1 cellular context compared by ENCODE assay signal in genomic region chr9:224540-225520, GRCh38.
TF ChIP-seq lines count a peak whose summit lies in the region.

No MANE protein-coding gene starts in this region.

TF ChIP-seq in K562, 482 proteins besides CTCF, POLR2A, EP300 and RAD21 (continued from another document):
- TF ChIP-seq RBM25 (IDR thresholded peaks at IDR 0.05; ENCODE audit: low read depth, low read length, severe bottlenecking) (no peak), CBFA2T3 (IDR thresholded peaks at IDR 0.05) (peak; percentile 50), MAZ (CRISPR knock-in tag; conservative IDR thresholded peaks at IDR 0.05 in 1 of 2, IDR thresholded peaks at IDR 0.05 in 1 of 2) (no peak), GTF2B (IDR thresholded peaks at IDR 0.05; ENCODE audit: extremely low read depth, insufficient read length) (no peak), TFAP4 (CRISPR knock-in tag; IDR thresholded peaks at IDR 0.05; ENCODE audit: borderline replicate concordance) (no peak), HDGF (IDR thresholded peaks at IDR 0.05) (0 out of 2 replicates have a peak, but pooled peaks have one; percentile 24), NR2C2 (CRISPR knock-in tag; IDR thresholded peaks at IDR 0.05) (no peak), NR2C2 (tag; IDR thresholded peaks at IDR 0.05) (no peak), ZNF696 (CRISPR knock-in tag; conservative IDR thresholded peaks at IDR 0.05) (no peak), NFE2L1 (tag; IDR thresholded peaks at IDR 0.05; ENCODE audit: borderline replicate concordance, low read depth) (no peak), TAF9B (IDR thresholded peaks at IDR 0.05; ENCODE audit: partially characterized antibody) (no peak), CAMTA2 (CRISPR knock-in tag; conservative IDR thresholded peaks at IDR 0.05) (no peak), FOXP1 (CRISPR knock-in tag; IDR thresholded peaks at IDR 0.05) (no peak), NUFIP1 (IDR thresholded peaks at IDR 0.05; ENCODE audit: partially characterized antibody) (no peak)
